8 cellular contexts compared by ENCODE assay signal in genomic region chr7:901388-902154, GRCh38.
DNase-seq lines count a peak whose midpoint lies in the region; TF ChIP-seq lines count a peak whose summit lies in the region.

No MANE protein-coding gene starts in this region.

- H3K4me1 ChIP-seq in DOHH2 (ENCODE audit: control insufficient read depth, low read length) = peaks cover 8% of the 10 kb centered on the region

- peak overlapping the region; percentile 59 for H3K4me2 ChIP-seq in DOHH2 (ENCODE audit: low read length)

- TF ChIP-seq CTCF in DOHH2 (IDR thresholded peaks at IDR 0.05; ENCODE audit: low read depth, low read length, poor library complexity, severe bottlenecking) (no peak), brain microvascular endothelial cell (IDR thresholded peaks at IDR 0.05; ENCODE audit: low read depth, low read length, missing control alignments) (no peak), coronary artery (IDR thresholded peaks at IDR 0.05) (no peak)

- peaks cover 6% of the 10 kb centered on the region for H3K36me3 ChIP-seq in DOHH2 (ENCODE audit: control insufficient read depth, low read length)
- peaks cover 6% of the 10 kb centered on the region for H3K36me3 ChIP-seq in brain microvascular endothelial cell (replicated peaks)

- H3K79me2 ChIP-seq in DOHH2 (ENCODE audit: control insufficient read depth, low read length) = no peaks in the 10 kb centered on the region

- no peaks in the 10 kb centered on the region for H3K9me2 ChIP-seq in DOHH2 (replicated peaks; ENCODE audit: control insufficient read depth, low read length)

- DNase-seq in HuH-7 (ENCODE audit: low spot score) (peak; percentile 99), SHP77 (lab: John Stamatoyannopoulos, UW) (peak; percentile 94 to 96), brain microvascular endothelial cell (peak; percentile 89), iris pigment epithelial cell (ENCODE audit: low read depth) (peak; percentile 85), retina (no peak), coronary artery (ENCODE audit: low spot score) (no peak)
- DNase-seq in stimulated activated CD4-positive, alpha-beta T cell treated with anti-CD3 and anti-CD28 coated beads, Interleukin-4, amount 100 ng/mL, for 1 hour = peak; percentile 58

- no peaks in the 10 kb centered on the region for H3F3A ChIP-seq in DOHH2 (ENCODE audit: control insufficient read depth, insufficient read depth)

- H4K20me1 ChIP-seq in DOHH2 (ENCODE audit: control insufficient read depth, insufficient read depth, low read depth, low read length) = no peaks in the 10 kb centered on the region

- in situ Hi-C loops in brain microvascular endothelial cell (cut with HindIII; ENCODE audit: low pct_ligation_motif_present, low sequenced_read_pairs) = no loop called here

- H3K9me3 ChIP-seq in DOHH2 (ENCODE audit: control insufficient read depth, insufficient read depth, low read length) = no peaks in the 10 kb centered on the region

- H3K27me3 ChIP-seq in DOHH2 (ENCODE audit: control insufficient read depth, low read length) = peaks cover 10% of the 10 kb centered on the region; the same call in 1 of the 2 replicates
- peaks cover 8% of the 10 kb centered on the region for H3K27me3 ChIP-seq in brain microvascular endothelial cell (replicated peaks)

- H3K27ac ChIP-seq in DOHH2 (ENCODE audit: low read depth, low read length) = no peak overlapping the region
- H3K27ac ChIP-seq in brain microvascular endothelial cell = no peak overlapping the region
- no peak overlapping the region for H3K27ac ChIP-seq in coronary artery

- H3K4me3 ChIP-seq in DOHH2 (ENCODE audit: low read length) (peak overlapping the region; percentile 35; the same call in 1 of the 2 replicates), brain microvascular endothelial cell (ENCODE audit: low read depth, low read length) (peak overlapping the region; percentile 17), coronary artery (no peak overlapping the region)

Comparison
In these comparisons a context has a peak if more than half of its experiments do, and no peak if none do; other contexts are left out.
1. DNase-seq: peak in HuH-7 (single experiment), SHP77 (2 of 2), brain microvascular endothelial cell (single experiment), iris pigment epithelial cell (single experiment) and stimulated activated CD4-positive, alpha-beta T cell treated with anti-CD3 and anti-CD28 coated beads, Interleukin-4, amount 100 ng/mL, for 1 hour (single experiment); none in retina (single experiment) and coronary artery (single experiment).